In genomic region chr12:68166317-68166830, GRCh38 we compare ENCODE assay signal across 35 cellular contexts. TPM values are rescaled to one million over a fixed set of nuclear protein-coding genes. Genes with fewer than 3 reads are reported as not detected.
"Had no signal": no experiment of that assay in that cellular context is flagged by ENCODE, and none has a peak within 500 bp of the region (broad histone marks: within the 10 kb centered on the region; RNA-seq: fewer than 3 reads in every experiment).

No MANE protein-coding gene starts in this region.

- H3K4me3 Mint-ChIP-seq: naive thymus-derived CD4-positive, alpha-beta T cell; nephron progenitor cell; neural progenitor cell; stimulated activated naive B cell treated with anti-CD40 and anti-IgM and Interleukin-4, amounts not matched to agents 10 μg/mL and 1 μg/mL and 100 μg/mL, for 72 hours had no signal

- H3K27me3 ChIP-seq: neural progenitor cell, right atrium auricular region, right lobe of liver, stomach, testis, thyroid gland, transverse colon, upper lobe of left lung, vagina had no signal

- ATAC-seq: mucosa of descending colon; naive thymus-derived CD4-positive, alpha-beta T cell; right lobe of liver; stimulated activated naive B cell treated with anti-CD40 and anti-IgM and Interleukin-4, amounts not matched to agents 10 μg/mL and 1 μg/mL and 100 μg/mL, for 72 hours; stimulated activated naive CD8-positive, alpha-beta T cell treated with anti-CD3 and anti-CD28 coated beads, Interleukin-15, Interleukin-2, amounts not matched to agents 100 U/mL and 50 U/mL, for 24 hours had no signal

- H3K27me3 Mint-ChIP-seq: naive thymus-derived CD4-positive, alpha-beta T cell; stimulated activated naive B cell treated with anti-CD40 and anti-IgM and Interleukin-4, amounts not matched to agents 10 μg/mL and 1 μg/mL and 100 μg/mL, for 72 hours had no signal

- H3K27ac ChIP-seq: left ventricle myocardium inferior, neural progenitor cell, neutrophil, parathyroid adenoma, right atrium auricular region, right lobe of liver, skin epidermis, stomach, testis, thyroid gland, transverse colon, upper lobe of left lung, vagina had no signal

- H3K4me3 ChIP-seq: left ventricle myocardium inferior, lung, mucosa of descending colon, neural progenitor cell, right atrium auricular region, right lobe of liver, skin epidermis, stomach, testis, thyroid gland, transverse colon, upper lobe of left lung, vagina had no signal

- H3K36me3 Mint-ChIP-seq: neural progenitor cell; stimulated activated naive B cell treated with anti-CD40 and anti-IgM and Interleukin-4, amounts not matched to agents 10 μg/mL and 1 μg/mL and 100 μg/mL, for 72 hours had no signal

- H3K4me1 ChIP-seq: left ventricle myocardium inferior, neural progenitor cell, parathyroid adenoma, right atrium auricular region, right lobe of liver, stomach, testis, thyroid gland, transverse colon, upper lobe of left lung, vagina had no signal

- H3K4me1 Mint-ChIP-seq: nephron progenitor cell, neural progenitor cell had no signal

- H3K27ac Mint-ChIP-seq: nephron progenitor cell; neural progenitor cell; stimulated activated naive B cell treated with anti-CD40 and anti-IgM and Interleukin-4, amounts not matched to agents 10 μg/mL and 1 μg/mL and 100 μg/mL, for 72 hours had no signal

- H3K9me3 ChIP-seq: left ventricle myocardium inferior, mucosa of descending colon, neutrophil, right atrium auricular region, right lobe of liver, stomach, testis, thyroid gland, transverse colon, upper lobe of left lung, vagina had no signal

- H3K36me3 ChIP-seq: left ventricle myocardium inferior, neural progenitor cell, neutrophil, right atrium auricular region, right lobe of liver, stomach, thyroid gland, transverse colon, upper lobe of left lung, vagina had no signal

- H3K9me3 Mint-ChIP-seq: naive thymus-derived CD4-positive, alpha-beta T cell; nephron progenitor cell; stimulated activated naive B cell treated with anti-CD40 and anti-IgM and Interleukin-4, amounts not matched to agents 10 μg/mL and 1 μg/mL and 100 μg/mL, for 72 hours had no signal

- H3K9ac ChIP-seq: neural progenitor cell, parathyroid adenoma had no signal

- DNase-seq: islet precursor cell; left ventricle myocardium inferior; midbrain; mucosa of descending colon; naive thymus-derived CD4-positive, alpha-beta T cell; nephron progenitor cell; occipital lobe; right lobe of liver; stimulated activated CD4-positive, alpha-beta T cell treated with anti-CD3 and anti-CD28 coated beads, Interleukin-12 subunit alpha, Interleukin-12 subunit beta, amount 100 ng/mL, for 4 hours; stimulated activated CD4-positive, alpha-beta T cell treated with anti-CD3 and anti-CD28 coated beads, Interleukin-15, amount 100 ng/mL, for 24 hours; stimulated activated CD4-positive, alpha-beta T cell treated with anti-CD3 and anti-CD28 coated beads, Interleukin-2, amount 100 ng/mL, for 24 hours; stimulated activated CD4-positive, alpha-beta T cell treated with anti-CD3 and anti-CD28 coated beads, Interleukin-4, amount 100 ng/mL, for 1 hour; stimulated activated naive B cell treated with anti-CD40 and anti-IgM and Interleukin-4, amounts not matched to agents 10 μg/mL and 1 μg/mL and 100 μg/mL, for 72 hours; stimulated activated naive CD8-positive, alpha-beta T cell treated with anti-CD3 and anti-CD28 coated beads, Interleukin-15, Interleukin-2, amounts not matched to agents 100 U/mL and 50 U/mL, for 24 hours; stomach; testis; thyroid gland; transverse colon; upper lobe of left lung had no signal

RNA-seq across cellular contexts. Expression of gene IFNG, which starts 6.8 kb away (rescaled TPM):
- total RNA-seq: kidney epithelial cell, left ventricle myocardium inferior, lower leg skin, mesenteric fat pad, mucosa of descending colon, myocyte, occipital lobe, osteocyte, posterior vena cava, pulmonary artery endothelial cell, renal cortical epithelial cell, right atrium auricular region, stomach, testis, thyroid gland, transverse colon, urinary bladder, vagina had no signal

RNA-seq across cellular contexts. Expression of gene IL26, which starts 59.2 kb away (rescaled TPM):
- total RNA-seq: kidney epithelial cell, left ventricle myocardium inferior, lower leg skin, lung, mesenteric fat pad, mucosa of descending colon, myocyte, occipital lobe, osteocyte, posterior vena cava, pulmonary artery endothelial cell, renal cortical epithelial cell, right atrium auricular region, right lobe of liver, stomach, testis, thyroid gland, transverse colon, upper lobe of left lung, urinary bladder, vagina had no signal
